ENCODE assay signal across 1 cellular context in the genomic region with DNA sequence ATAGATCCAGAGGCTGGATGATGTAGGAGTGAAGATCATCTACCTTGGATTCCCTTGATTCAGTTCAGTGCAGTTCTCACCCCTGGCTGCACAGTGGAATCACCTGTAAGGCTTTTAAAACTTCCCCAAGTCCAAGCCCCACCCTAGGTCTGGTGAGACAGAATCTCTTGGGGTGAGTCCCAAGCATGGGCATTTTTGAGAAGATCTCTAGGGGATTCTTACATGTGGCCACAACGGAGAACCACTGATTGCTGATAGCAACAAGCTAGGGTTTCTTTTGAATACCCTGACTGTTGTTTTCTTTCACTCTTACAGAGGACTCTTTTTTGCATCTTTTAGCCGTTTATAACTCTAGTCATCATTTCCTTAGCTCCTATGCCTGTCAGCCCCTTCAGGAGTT.
TF ChIP-seq lines count a peak whose summit lies in the region.

No MANE protein-coding gene starts in this region.

TF ChIP-seq in GM23338, 12 proteins besides CTCF, POLR2A, EP300 and RAD21:
- TF ChIP-seq, protein P1, sequence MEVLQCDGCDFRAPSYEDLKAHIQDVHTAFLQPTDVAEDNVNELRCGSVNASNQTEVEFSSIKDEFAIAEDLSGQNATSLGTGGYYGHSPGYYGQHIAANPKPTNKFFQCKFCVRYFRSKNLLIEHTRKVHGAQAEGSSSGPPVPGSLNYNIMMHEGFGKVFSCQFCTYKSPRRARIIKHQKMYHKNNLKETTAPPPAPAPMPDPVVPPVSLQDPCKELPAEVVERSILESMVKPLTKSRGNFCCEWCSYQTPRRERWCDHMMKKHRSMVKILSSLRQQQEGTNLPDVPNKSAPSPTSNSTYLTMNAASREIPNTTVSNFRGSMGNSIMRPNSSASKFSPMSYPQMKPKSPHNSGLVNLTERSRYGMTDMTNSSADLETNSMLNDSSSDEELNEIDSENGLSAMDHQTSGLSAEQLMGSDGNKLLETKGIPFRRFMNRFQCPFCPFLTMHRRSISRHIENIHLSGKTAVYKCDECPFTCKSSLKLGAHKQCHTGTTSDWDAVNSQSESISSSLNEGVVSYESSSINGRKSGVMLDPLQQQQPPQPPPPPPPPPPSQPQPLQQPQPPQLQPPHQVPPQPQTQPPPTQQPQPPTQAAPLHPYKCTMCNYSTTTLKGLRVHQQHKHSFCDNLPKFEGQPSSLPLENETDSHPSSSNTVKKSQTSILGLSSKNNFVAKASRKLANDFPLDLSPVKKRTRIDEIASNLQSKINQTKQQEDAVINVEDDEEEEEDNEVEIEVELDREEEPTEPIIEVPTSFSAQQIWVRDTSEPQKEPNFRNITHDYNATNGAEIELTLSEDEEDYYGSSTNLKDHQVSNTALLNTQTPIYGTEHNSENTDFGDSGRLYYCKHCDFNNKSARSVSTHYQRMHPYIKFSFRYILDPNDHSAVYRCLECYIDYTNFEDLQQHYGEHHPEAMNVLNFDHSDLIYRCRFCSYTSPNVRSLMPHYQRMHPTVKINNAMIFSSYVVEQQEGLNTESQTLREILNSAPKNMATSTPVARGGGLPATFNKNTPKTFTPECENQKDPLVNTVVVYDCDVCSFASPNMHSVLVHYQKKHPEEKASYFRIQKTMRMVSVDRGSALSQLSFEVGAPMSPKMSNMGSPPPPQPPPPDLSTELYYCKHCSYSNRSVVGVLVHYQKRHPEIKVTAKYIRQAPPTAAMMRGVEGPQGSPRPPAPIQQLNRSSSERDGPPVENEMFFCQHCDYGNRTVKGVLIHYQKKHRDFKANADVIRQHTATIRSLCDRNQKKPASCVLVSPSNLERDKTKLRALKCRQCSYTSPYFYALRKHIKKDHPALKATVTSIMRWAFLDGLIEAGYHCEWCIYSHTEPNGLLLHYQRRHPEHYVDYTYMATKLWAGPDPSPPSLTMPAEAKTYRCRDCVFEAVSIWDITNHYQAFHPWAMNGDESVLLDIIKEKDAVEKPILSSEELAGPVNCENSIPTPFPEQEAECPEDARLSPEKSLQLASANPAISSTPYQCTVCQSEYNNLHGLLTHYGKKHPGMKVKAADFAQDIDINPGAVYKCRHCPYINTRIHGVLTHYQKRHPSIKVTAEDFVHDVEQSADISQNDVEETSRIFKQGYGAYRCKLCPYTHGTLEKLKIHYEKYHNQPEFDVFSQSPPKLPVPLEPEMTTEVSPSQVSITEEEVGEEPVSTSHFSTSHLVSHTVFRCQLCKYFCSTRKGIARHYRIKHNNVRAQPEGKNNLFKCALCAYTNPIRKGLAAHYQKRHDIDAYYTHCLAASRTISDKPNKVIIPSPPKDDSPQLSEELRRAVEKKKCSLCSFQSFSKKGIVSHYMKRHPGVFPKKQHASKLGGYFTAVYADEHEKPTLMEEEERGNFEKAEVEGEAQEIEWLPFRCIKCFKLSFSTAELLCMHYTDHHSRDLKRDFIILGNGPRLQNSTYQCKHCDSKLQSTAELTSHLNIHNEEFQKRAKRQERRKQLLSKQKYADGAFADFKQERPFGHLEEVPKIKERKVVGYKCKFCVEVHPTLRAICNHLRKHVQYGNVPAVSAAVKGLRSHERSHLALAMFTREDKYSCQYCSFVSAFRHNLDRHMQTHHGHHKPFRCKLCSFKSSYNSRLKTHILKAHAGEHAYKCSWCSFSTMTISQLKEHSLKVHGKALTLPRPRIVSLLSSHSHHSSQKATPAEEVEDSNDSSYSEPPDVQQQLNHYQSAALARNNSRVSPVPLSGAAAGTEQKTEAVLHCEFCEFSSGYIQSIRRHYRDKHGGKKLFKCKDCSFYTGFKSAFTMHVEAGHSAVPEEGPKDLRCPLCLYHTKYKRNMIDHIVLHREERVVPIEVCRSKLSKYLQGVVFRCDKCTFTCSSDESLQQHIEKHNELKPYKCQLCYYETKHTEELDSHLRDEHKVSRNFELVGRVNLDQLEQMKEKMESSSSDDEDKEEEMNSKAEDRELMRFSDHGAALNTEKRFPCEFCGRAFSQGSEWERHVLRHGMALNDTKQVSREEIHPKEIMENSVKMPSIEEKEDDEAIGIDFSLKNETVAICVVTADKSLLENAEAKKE (CRISPR knock-in tag; IDR thresholded peaks at IDR 0.05): no peak
- no peak for TF ChIP-seq ZNF114 (CRISPR knock-in tag; IDR thresholded peaks at IDR 0.05)
